Comparison of ENCODE assay signal across 8 cellular contexts in the genomic region with DNA sequence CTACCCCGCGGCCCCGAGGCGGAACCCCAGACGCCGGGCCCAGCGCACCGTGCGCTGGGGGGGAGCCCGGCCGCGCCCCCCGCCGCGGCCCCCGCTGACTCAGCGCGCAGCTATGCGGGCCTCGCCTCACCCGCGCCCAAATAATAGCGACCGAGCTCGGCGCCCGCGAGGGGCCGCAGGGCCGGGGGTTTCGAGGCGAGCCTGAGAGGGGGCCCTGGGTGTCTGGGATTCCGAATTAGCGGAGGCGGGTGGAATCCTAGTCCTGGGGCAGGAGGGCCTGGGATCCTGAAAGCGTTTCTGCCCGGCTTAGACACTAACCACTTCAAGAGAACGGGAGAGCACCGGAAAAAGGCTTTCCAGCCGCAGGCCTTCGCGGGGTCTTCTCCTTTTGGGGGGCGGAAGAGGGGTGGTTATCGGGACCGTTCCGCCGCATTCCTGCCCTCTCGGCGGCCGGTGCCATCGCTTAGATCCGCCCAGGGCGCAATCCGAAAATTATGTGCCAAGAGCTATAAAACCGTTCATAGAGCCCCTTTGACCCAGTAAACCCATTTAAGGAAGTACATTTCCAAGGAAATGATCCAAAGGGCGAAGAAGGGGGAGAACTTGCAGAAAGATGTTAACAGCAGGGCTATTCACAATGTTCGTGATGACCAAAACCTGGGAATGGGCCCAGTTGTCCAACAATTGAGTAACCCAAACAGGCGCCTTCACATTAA. TPM values are rescaled to one million over a fixed set of nuclear protein-coding genes. Genes with fewer than 3 reads are reported as not detected.
DNase-seq lines count a peak whose midpoint lies in the region; ATAC-seq and TF ChIP-seq lines count a peak whose summit lies in the region.

No MANE protein-coding gene starts in this region.

- H3K36me3 Mint-ChIP-seq in IgD-negative memory B cell, result no peaks in the 10 kb centered on the region

- H3K27me3 Mint-ChIP-seq in IgD-negative memory B cell, result no peaks in the 10 kb centered on the region

- no peaks in the 10 kb centered on the region for H3K9me3 ChIP-seq in WERI-Rb-1 (ENCODE audit: severe bottlenecking)
- H3K9me3 ChIP-seq in mucosa of stomach (ENCODE audit: control insufficient read depth, low read length), result no peaks in the 10 kb centered on the region
- H3K9me3 ChIP-seq in upper lobe of left lung, result no peaks in the 10 kb centered on the region

- H3K4me3 Mint-ChIP-seq in IgD-negative memory B cell, result peak overlapping the region; percentile 80 to 96 (median 91)

- H3K4me3 ChIP-seq in WERI-Rb-1 (ENCODE audit: low read depth, low read length) (peak overlapping the region; percentile 69), epithelial cell of proximal tubule (ENCODE audit: low read depth, low read length) (peak overlapping the region; percentile 91), mucosa of stomach (ENCODE audit: low read length) (peak overlapping the region; percentile 88), upper lobe of left lung (peak overlapping the region; percentile 43 to 99 (median 84))

- H3K36me3 ChIP-seq in WERI-Rb-1 (peaks cover 5% of the 10 kb centered on the region; the same call in 1 of the 2 replicates), mucosa of stomach (ENCODE audit: control insufficient read depth, insufficient read depth, low read length) (no peaks in the 10 kb centered on the region), upper lobe of left lung (no peaks in the 10 kb centered on the region)

- 1 to 6% methylated on average over 14 to 42 of the region's 58 CpGs for WGBS in upper lobe of left lung, 2 donors

- H3K27me3 ChIP-seq in WERI-Rb-1 (ENCODE audit: insufficient read depth, low read depth, severe bottlenecking), result no peaks in the 10 kb centered on the region
- H3K27me3 ChIP-seq in mucosa of stomach (ENCODE audit: control insufficient read depth, insufficient read depth, low read length), result no peaks in the 10 kb centered on the region
- no peaks in the 10 kb centered on the region for H3K27me3 ChIP-seq in upper lobe of left lung

- H3K9me3 Mint-ChIP-seq in IgD-negative memory B cell, result no peaks in the 10 kb centered on the region

- no peak for TF ChIP-seq EP300 in upper lobe of left lung (IDR thresholded peaks at IDR 0.05)

- peak overlapping the region; percentile 92 for H3K9ac ChIP-seq in mucosa of stomach (ENCODE audit: low read length)

- H3K4me1 Mint-ChIP-seq in IgD-negative memory B cell, result peaks cover 21 to 28% (median 25%) of the 10 kb centered on the region in 3 donors

- H3K27ac Mint-ChIP-seq in IgD-negative memory B cell, result peak overlapping the region; percentile 74 to 90 (median 81)

- peak in 1 of 4 donors; percentile 57 for TF ChIP-seq POLR2A in upper lobe of left lung (IDR thresholded peaks at IDR 0.05)

- TF ChIP-seq CTCF in WERI-Rb-1 (IDR thresholded peaks at IDR 0.05; ENCODE audit: low read depth, low read length) (no peak), epithelial cell of proximal tubule (conservative IDR thresholded peaks at IDR 0.05; ENCODE audit: low read depth, low read length) (no peak), upper lobe of left lung (IDR thresholded peaks at IDR 0.05) (no peak)

- peak overlapping the region; percentile 91 for H3K27ac ChIP-seq in WERI-Rb-1
- peak overlapping the region; percentile 97 to 100 (median 98) for H3K27ac ChIP-seq in upper lobe of left lung

- peaks cover 12% of the 10 kb centered on the region for H3K4me1 ChIP-seq in mucosa of stomach (ENCODE audit: control insufficient read depth, insufficient read depth, low read length)
- peaks cover 16 to 50% (median 29%) of the 10 kb centered on the region in 4 donors for H3K4me1 ChIP-seq in upper lobe of left lung

- peak; percentile 81 for DNase-seq in CD1c-positive myeloid dendritic cell (ENCODE audit: extremely low spot score)
- peak; percentile 11 for DNase-seq in GM19240 (ENCODE audit: insufficient read length, low spot score)
- DNase-seq in WERI-Rb-1, result peak; percentile 48
- DNase-seq in epithelial cell of proximal tubule (ENCODE audit: low read depth), result no peak
- peak in 1 of 2 donors; percentile 47 for DNase-seq in upper lobe of left lung

- peak; percentile 74 to 87 for ATAC-seq in upper lobe of left lung (ENCODE audit: low FRiP score in 2 of 2)
- no peak for ATAC-seq in GM18873 (IDR thresholded peaks at IDR 0.05; ENCODE audit: low FRiP score, unreplicated experiment)

RNA-seq across cellular contexts. Expression of gene ROCK2, which starts 0.7 kb away (rescaled TPM):
- polyA plus RNA-seq in IgD-negative memory B cell, result 13.3 TPM
- 19.8 and 22.2 TPM in 2 replicates for total RNA-seq in epithelial cell of proximal tubule
- total RNA-seq in upper lobe of left lung, result 10 to 100 TPM; 37.6 to 99.7 (median 56.2) TPM
